Comparison of ENCODE assay signal across 8 cellular contexts in genomic region chr9:109013678-109014145, GRCh38. TPM values are rescaled to one million over a fixed set of nuclear protein-coding genes. Genes with fewer than 3 reads are reported as not detected.
DNase-seq lines count a peak whose midpoint lies in the region; ATAC-seq and TF ChIP-seq lines count a peak whose summit lies in the region.

No MANE protein-coding gene starts in this region.

- H3K4me1 ChIP-seq in H9 (ENCODE audit: insufficient read depth, low read length) (no peaks in the 10 kb centered on the region), adrenal gland (replicated peaks in 1 of 2) (peaks cover 18 to 56% of the 10 kb centered on the region in 2 donors)

- no peaks in the 10 kb centered on the region for H3K9me3 ChIP-seq in H9 (ENCODE audit: control insufficient read depth, low read depth, low read length)
- H3K9me3 ChIP-seq in adrenal gland (replicated peaks in 1 of 3) = no peaks in the 10 kb centered on the region

- no peaks in the 10 kb centered on the region for H4K20me1 ChIP-seq in H9 (ENCODE audit: control insufficient read depth, insufficient read depth, insufficient read length)

- peak overlapping the region in 1 of 4 donors; percentile 92 for H3K4me3 ChIP-seq in adrenal gland

- DNase-seq in H9 = no peak
- DNase-seq in adrenal gland = no peak
- DNase-seq in kidney glomerular epithelial cell (lab: John Stamatoyannopoulos, UW) = peak; percentile 95
- DNase-seq in substantia nigra (lab: John Stamatoyannopoulos, UW) = no peak
- no peak for DNase-seq in activated CD8-positive, alpha-beta memory T cell treated with anti-CD3 and anti-CD28 coated beads for 24 hours
- no peak for DNase-seq in activated CD4-positive, alpha-beta T cell treated with anti-CD3 and anti-CD28 coated beads, Interleukin-2, amount 50 U/mL, for 1 hour

- peaks cover 0 to 7% (median 2%) of the 10 kb centered on the region in 3 experiments; a peak in 5 of 7 replicates for H3K36me3 Mint-ChIP-seq in H9 (ENCODE audit: insufficient read depth in 1 of 3, low read depth in 3 of 3)

- no peak overlapping the region for H2AK5ac ChIP-seq in H9 (ENCODE audit: insufficient read length, low read length)

- no peak overlapping the region for H2BK20ac ChIP-seq in H9 (ENCODE audit: low read depth, low read length, poor library complexity, severe bottlenecking)

- H2AFZ ChIP-seq in H9 (ENCODE audit: low read length) = peak overlapping the region; percentile 84

- no peaks in the 10 kb centered on the region for H3K79me1 ChIP-seq in H9 (ENCODE audit: insufficient read depth, low read depth, low read length, poor library complexity, severe bottlenecking)

- no peak overlapping the region for H2BK120ac ChIP-seq in H9 (ENCODE audit: low read depth, low read length, poor library complexity, severe bottlenecking)

- H3K4me2 ChIP-seq in H9 (ENCODE audit: insufficient read depth, insufficient read length, low read length) = peak overlapping the region; percentile 96

- no peak overlapping the region for H3K23ac ChIP-seq in H9 (ENCODE audit: insufficient read length, low read depth, low read length)

- H3K27ac ChIP-seq in 22Rv1 (peak overlapping the region; percentile 80), H9 (ENCODE audit: insufficient read length, low read depth, low read length) (no peak overlapping the region), adrenal gland (peak overlapping the region; percentile 66 to 96 (median 91)), substantia nigra (ENCODE audit: low read depth, low read length, poor library complexity, severe bottlenecking) (peak overlapping the region; percentile 66)

- H3K9ac ChIP-seq in H9 (ENCODE audit: extremely low read depth, insufficient read length, low read length) = peak overlapping the region; percentile 23

- peaks cover 12% of the 10 kb centered on the region for H3K23me2 ChIP-seq in H9 (ENCODE audit: insufficient read length, low read depth, low read length, poor library complexity, severe bottlenecking)

- H4K91ac ChIP-seq in H9 (ENCODE audit: insufficient read length, low read depth, low read length) = no peak overlapping the region

- WGBS in H9 (ENCODE audit: extremely low coverage, insufficient read length, low lambda C conversion rate) = no CpG with 5 or more reads among the region's 12 CpGs
- WGBS in adrenal gland, 4 donors = 1 to 3% (median 3%) methylated on average over 8 to 12 of the region's 12 CpGs

- H2BK5ac ChIP-seq in H9 (ENCODE audit: insufficient read length, low read length) = no peak overlapping the region

- H3K14ac ChIP-seq in H9 (ENCODE audit: insufficient read depth, low read length) = no peak overlapping the region

- H3K27me3 Mint-ChIP-seq in H9 (ENCODE audit: low read depth) = peaks cover 11% of the 10 kb centered on the region

- no peaks in the 10 kb centered on the region for H3K79me2 ChIP-seq in H9 (ENCODE audit: insufficient read depth, low read length)

- H4K8ac ChIP-seq in H9 (replicated peaks; ENCODE audit: insufficient read length, low read depth, low read length) = no peak overlapping the region

- no peaks in the 10 kb centered on the region; a peak in 2 of 5 replicates for H3K9me3 Mint-ChIP-seq in H9

- no peak overlapping the region for H2BK15ac ChIP-seq in H9 (ENCODE audit: low read depth, low read length)

- no peaks in the 10 kb centered on the region for H3K36me3 ChIP-seq in adrenal gland (replicated peaks in 1 of 2)

- H3K4me3 Mint-ChIP-seq in H9 = peak overlapping the region; percentile 72 to 88

- no peak overlapping the region for H3T11ph ChIP-seq in H9 (ENCODE audit: low read length)

- no peak for ATAC-seq in HG02588 (IDR thresholded peaks at IDR 0.05; ENCODE audit: unreplicated experiment)

- no peak overlapping the region for H3K18ac ChIP-seq in H9 (ENCODE audit: insufficient read length, low read depth, low read length)

- H3K27me3 ChIP-seq in H9 (ENCODE audit: insufficient read depth, low read length) (no peaks in the 10 kb centered on the region; the same call in 1 of the 2 replicates), adrenal gland (no peaks in the 10 kb centered on the region)

- no peak for TF ChIP-seq POLR2A in adrenal gland (IDR thresholded peaks at IDR 0.05)

- H3K4me1 Mint-ChIP-seq in H9 = peaks cover 19 to 33% of the 10 kb centered on the region in 2 experiments

- intact Hi-C loops in adrenal gland (cut with DNase I) = no loop called here

- H3K4ac ChIP-seq in H9 (ENCODE audit: low read depth, low read length) = no peak overlapping the region

- H4K5ac ChIP-seq in H9 (ENCODE audit: insufficient read length, low read depth, low read length) = no peak overlapping the region

- TF ChIP-seq CTCF in 22Rv1 (IDR thresholded peaks at IDR 0.05) = no peak
- TF ChIP-seq CTCF in H9 (conservative IDR thresholded peaks at IDR 0.05) = no peak
- no peak for TF ChIP-seq CTCF in adrenal gland (IDR thresholded peaks at IDR 0.05)

- H3K27ac Mint-ChIP-seq in H9 = peak overlapping the region; percentile 89 to 97 (median 95); a peak in 6 of 7 replicates

- no peak overlapping the region for H2BK12ac ChIP-seq in H9 (ENCODE audit: insufficient read length, low read depth, low read length)

- no peak overlapping the region for H3K56ac ChIP-seq in H9 (ENCODE audit: insufficient read length, low read depth, low read length)

RNA-seq across cellular contexts. Expression of gene CTNNAL1, which starts 0.4 kb away (rescaled TPM):
- total RNA-seq in H9 (2021) (51.9 and 52.9 TPM in 2 replicates), adrenal gland (100 to 1,000 TPM; 182 to 817 (median 463) TPM)
- 100 to 1,000 TPM; 280 to 429 (median 282) TPM for polyA plus RNA-seq in adrenal gland
